Comparison of ENCODE assay signal across 17 cellular contexts in the genomic region with DNA sequence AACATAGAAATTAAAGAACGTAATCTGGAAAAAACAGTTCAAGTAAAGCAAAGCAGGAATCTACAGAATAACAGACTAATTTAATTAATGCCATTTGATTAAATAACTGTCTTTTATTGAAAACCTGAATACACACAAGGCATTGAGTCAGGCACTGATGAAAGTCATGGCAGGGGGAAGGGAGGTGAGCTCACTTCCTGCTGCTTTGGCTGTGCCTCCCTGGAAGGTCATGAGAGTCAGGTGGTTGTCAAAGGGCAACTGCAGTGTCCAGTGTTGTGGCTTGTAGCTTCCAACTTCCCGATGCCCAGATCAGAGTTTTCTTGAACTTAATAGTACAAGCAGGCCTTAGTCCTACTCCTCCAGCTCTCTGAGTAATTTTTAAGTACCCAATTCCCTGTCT.
DNase-seq lines count a peak whose midpoint lies in the region; ATAC-seq and TF ChIP-seq lines count a peak whose summit lies in the region.
"Had no signal": no experiment of that assay in that cellular context is flagged by ENCODE, and none has a peak within 500 bp of the region (broad histone marks: within the 10 kb centered on the region; RNA-seq: fewer than 3 reads in every experiment).

No MANE protein-coding gene starts in this region.

- H3K9me3 ChIP-seq in breast epithelium: no peaks in the 10 kb centered on the region

- peaks cover 28% of the 10 kb centered on the region for H3K4me1 Mint-ChIP-seq in MCF 10A (ENCODE audit: insufficient read depth, unreplicated experiment)
- H3K4me1 Mint-ChIP-seq in activated T-cell treated with anti-CD3 and anti-CD28 coated beads, Interleukin-2, amount 50 U/mL, for 24 hours (ENCODE audit: low read depth): no peaks in the 10 kb centered on the region

- ATAC-seq in HG02798 (IDR thresholded peaks at IDR 0.05; ENCODE audit: poor library complexity, unreplicated experiment): no peak
- ATAC-seq: CD8-positive, alpha-beta T cell had no signal

- H3K27ac ChIP-seq in breast epithelium: no peak overlapping the region
- H3K27ac ChIP-seq: VCaP had no signal

- H3K4me3 ChIP-seq in breast epithelium: no peak overlapping the region
- no peak overlapping the region for H3K4me3 ChIP-seq in foreskin fibroblast (ENCODE audit: low read depth in 1 of 2, low read length in 2 of 2)

- no TSS peak for BruUV-seq in MCF 10A (replicated peaks; lab: Mats Ljungman, UMichigan)

- H3K4me3 Mint-ChIP-seq in MCF 10A (ENCODE audit: unreplicated experiment): no peak overlapping the region
- no peak overlapping the region for H3K4me3 Mint-ChIP-seq in activated T-cell treated with anti-CD3 and anti-CD28 coated beads, Interleukin-2, amount 50 U/mL, for 24 hours
- H3K4me3 Mint-ChIP-seq: CD8-positive, alpha-beta T cell; HFFc6 had no signal

- intact Hi-C loops in MCF 10A (cut with micrococcal nuclease): no loop called here
- intact Hi-C loops in breast epithelium (cut with DNase I; ENCODE audit: low total_unique reads): no loop called here

- peak; percentile 38 for DNase-seq in MCF 10A (ENCODE audit: unreplicated experiment)
- DNase-seq in breast epithelium (ENCODE audit: low spot score in 2 of 2): no peak
- DNase-seq in RKO (ENCODE audit: low spot score): peak; percentile 17
- peak; percentile 75 to 84 for DNase-seq in foreskin fibroblast
- DNase-seq in KG1 (lab: John Stamatoyannopoulos, UW): no peak
- no peak for DNase-seq in GOT3 (lab: John Stamatoyannopoulos, UW)
- DNase-seq in activated T-cell treated with anti-CD3 and anti-CD28 coated beads, Interleukin-2, amount 50 U/mL, for 24 hours: no peak
- DNase-seq: amniotic stem cell; CD8-positive, alpha-beta T cell; HFFc6; islet precursor cell; NCI-H1694; NCI-H510A treated with DMSO at 0.1 percent for 48 hours; stimulated activated CD4-positive, alpha-beta T cell treated with anti-CD3 and anti-CD28 coated beads, Interleukin-4, amount 100 ng/mL, for 24 hours had no signal

- TF ChIP-seq CTCF in MCF 10A (IDR thresholded peaks at IDR 0.05; ENCODE audit: unreplicated experiment) (no peak), breast epithelium (IDR thresholded peaks at IDR 0.05) (no peak), foreskin fibroblast (IDR thresholded peaks at IDR 0.05; ENCODE audit: low read depth, low read length) (no peak)

- H3K36me3 ChIP-seq in breast epithelium: no peaks in the 10 kb centered on the region

- POLR2A ChIA-PET in MCF 10A (lab: Yijun Ruan, JAX): interaction anchor here (0.7 to 1.3 kb wide), 2 partner anchors 14 to 403 kb away, joined by 3 read pairs; no protein-coding TSS in a partner anchor

- H3K9me3 Mint-ChIP-seq in MCF 10A (ENCODE audit: unreplicated experiment): no peaks in the 10 kb centered on the region
- H3K9me3 Mint-ChIP-seq in activated T-cell treated with anti-CD3 and anti-CD28 coated beads, Interleukin-2, amount 50 U/mL, for 24 hours: peaks cover 5% of the 10 kb centered on the region

- H3K27me3 ChIP-seq in breast epithelium: no peaks in the 10 kb centered on the region

- TF ChIP-seq POLR2A in breast epithelium (IDR thresholded peaks at IDR 0.05): no peak

- H3K27ac Mint-ChIP-seq in MCF 10A (ENCODE audit: low read depth, unreplicated experiment): no peak overlapping the region
- H3K27ac Mint-ChIP-seq in activated T-cell treated with anti-CD3 and anti-CD28 coated beads, Interleukin-2, amount 50 U/mL, for 24 hours: no peak overlapping the region
- H3K27ac Mint-ChIP-seq: activated T-helper 2 cell treated with anti-CD3 and anti-CD28 coated beads, Interferon-gamma antibody, Interleukin-2, Interleukin-4, amounts not matched to agents 10 μg/mL and 5 μg/mL and 100 μg/mL, durations not matched to agents 14 hours and 24 hours and 36 hours; CD8-positive, alpha-beta T cell; HFFc6 had no signal

- H3K27me3 Mint-ChIP-seq in MCF 10A (ENCODE audit: insufficient read depth, unreplicated experiment): no peaks in the 10 kb centered on the region
- H3K27me3 Mint-ChIP-seq in activated T-cell treated with anti-CD3 and anti-CD28 coated beads, Interleukin-2, amount 50 U/mL, for 24 hours: no peaks in the 10 kb centered on the region

- peaks cover 0 to 4% of the 10 kb centered on the region in 2 donors for H3K4me1 ChIP-seq in breast epithelium

- CTCF ChIA-PET in MCF 10A (lab: Yijun Ruan, JAX): no interaction called here

- H3K36me3 Mint-ChIP-seq in MCF 10A (ENCODE audit: insufficient read depth, unreplicated experiment): peaks cover 25% of the 10 kb centered on the region
- H3K36me3 Mint-ChIP-seq in activated T-cell treated with anti-CD3 and anti-CD28 coated beads, Interleukin-2, amount 50 U/mL, for 24 hours (ENCODE audit: low read depth): no peaks in the 10 kb centered on the region
- H3K36me3 Mint-ChIP-seq: CD8-positive, alpha-beta T cell had no signal

Comparison
In these comparisons a context has a peak if more than half of its experiments do, and no peak if none do; other contexts are left out.
1. DNase-seq: peak in MCF 10A (single experiment), RKO (single experiment) and foreskin fibroblast (2 of 2); none in breast epithelium (0 of 2), KG1 (single experiment), GOT3 (single experiment) and activated T-cell treated with anti-CD3 and anti-CD28 coated beads, Interleukin-2, amount 50 U/mL, for 24 hours (single experiment).